In genomic region chr1:30194046-30194619, GRCh38 we compare ENCODE assay signal across 18 cellular contexts.
DNase-seq lines count a peak whose midpoint lies in the region; ATAC-seq and TF ChIP-seq lines count a peak whose summit lies in the region.
"Had no signal": no experiment of that assay in that cellular context is flagged by ENCODE, and none has a peak within 500 bp of the region (broad histone marks: within the 10 kb centered on the region; RNA-seq: fewer than 3 reads in every experiment).

No MANE protein-coding gene starts in this region.

- H3K4me1 Mint-ChIP-seq in effector memory CD8-positive, alpha-beta T cell (ENCODE audit: low read depth in 2 of 2), result peaks cover 33 to 52% of the 10 kb centered on the region in 2 donors
- H3K4me1 Mint-ChIP-seq in neural progenitor cell, result no peaks in the 10 kb centered on the region
- H3K4me1 Mint-ChIP-seq in stimulated activated naive CD8-positive, alpha-beta T cell treated with anti-CD3 and anti-CD28 coated beads, Interleukin-15, amount 100 ng/mL, for 72 hours, result peaks cover 9% of the 10 kb centered on the region
- H3K4me1 Mint-ChIP-seq: B cell, IgD-negative memory B cell had no signal

- no peak overlapping the region for H3K4me2 ChIP-seq in neural progenitor cell

- H3K27ac Mint-ChIP-seq in effector memory CD8-positive, alpha-beta T cell, result peak overlapping the region; percentile 38 to 46
- peak overlapping the region; percentile 57 for H3K27ac Mint-ChIP-seq in neural progenitor cell
- H3K27ac Mint-ChIP-seq in stimulated activated naive CD8-positive, alpha-beta T cell treated with anti-CD3 and anti-CD28 coated beads, Interleukin-15, amount 100 ng/mL, for 72 hours, result peak overlapping the region in 1 of 2 donors; percentile 55
- H3K27ac Mint-ChIP-seq: B cell; CD4-positive, alpha-beta T cell; IgD-negative memory B cell had no signal

- H3K27me3 ChIP-seq in neural progenitor cell, result no peaks in the 10 kb centered on the region

- no peaks in the 10 kb centered on the region for H3K4me1 ChIP-seq in neural progenitor cell

- H3K9ac ChIP-seq in neural progenitor cell, result no peak overlapping the region

- no peak overlapping the region for H2AFZ ChIP-seq in neural progenitor cell (replicated peaks)

- H3F3A ChIP-seq in neural progenitor cell (ENCODE audit: low read depth), result no peaks in the 10 kb centered on the region

- H3K9me3 Mint-ChIP-seq in effector memory CD8-positive, alpha-beta T cell, result no peaks in the 10 kb centered on the region
- no peaks in the 10 kb centered on the region for H3K9me3 Mint-ChIP-seq in neural progenitor cell
- H3K9me3 Mint-ChIP-seq in stimulated activated naive CD8-positive, alpha-beta T cell treated with anti-CD3 and anti-CD28 coated beads, Interleukin-15, amount 100 ng/mL, for 72 hours, result no peaks in the 10 kb centered on the region
- H3K9me3 Mint-ChIP-seq: CD4-positive, alpha-beta T cell had no signal

- no peaks in the 10 kb centered on the region for H3K36me3 Mint-ChIP-seq in effector memory CD8-positive, alpha-beta T cell (ENCODE audit: insufficient read depth)
- H3K36me3 Mint-ChIP-seq in neural progenitor cell, result no peaks in the 10 kb centered on the region
- H3K36me3 Mint-ChIP-seq: IgD-negative memory B cell had no signal

- DNase-seq in activated CD8-positive, alpha-beta memory T cell treated with anti-CD3 and anti-CD28 coated beads for 24 hours, result peak; percentile 15
- no peak for DNase-seq in activated CD8-positive, alpha-beta memory T cell treated with anti-CD3 and anti-CD28 coated beads, Interleukin-2, amount 50 U/mL, for 48 hours
- DNase-seq in HT-29 (ENCODE audit: low spot score) (peak; percentile 15), neural progenitor cell (ENCODE audit: low spot score) (no peak), NK-92 (lab: John Stamatoyannopoulos, UW; ENCODE audit: unreplicated experiment) (no peak), caudate nucleus (lab: John Stamatoyannopoulos, UW) (no peak)
- DNase-seq in effector memory CD8-positive, alpha-beta T cell, result no peak
- no peak for DNase-seq in stimulated activated naive CD8-positive, alpha-beta T cell treated with anti-CD3 and anti-CD28 coated beads, Interleukin-15, amount 100 ng/mL, for 72 hours
- DNase-seq: 8988T; C1 segment of cervical spinal cord; CD4-positive, alpha-beta T cell; DMS153; DMS79 treated with DMSO at 0.1 percent for 48 hours; EL; HCEC 1CT had no signal

- H3K36me3 ChIP-seq in neural progenitor cell, result no peaks in the 10 kb centered on the region

- H3K27me3 Mint-ChIP-seq in effector memory CD8-positive, alpha-beta T cell, result peaks cover 0 to 23% of the 10 kb centered on the region in 2 donors
- H3K27me3 Mint-ChIP-seq in neural progenitor cell (ENCODE audit: insufficient read depth, low read depth), result peaks cover 11% of the 10 kb centered on the region
- peaks cover 34% of the 10 kb centered on the region for H3K27me3 Mint-ChIP-seq in stimulated activated naive CD8-positive, alpha-beta T cell treated with anti-CD3 and anti-CD28 coated beads, Interleukin-15, amount 100 ng/mL, for 72 hours

- H3K9me3 ChIP-seq in neural progenitor cell (ENCODE audit: low read depth), result no peaks in the 10 kb centered on the region

- no peak for TF ChIP-seq CTCF in neural progenitor cell (IDR thresholded peaks at IDR 0.05)

- H3K4me3 ChIP-seq in neural progenitor cell, result no peak overlapping the region

- no peaks in the 10 kb centered on the region for H3K79me2 ChIP-seq in neural progenitor cell (ENCODE audit: low read depth)

- H3K4me3 Mint-ChIP-seq in effector memory CD8-positive, alpha-beta T cell, result no peak overlapping the region
- H3K4me3 Mint-ChIP-seq in neural progenitor cell, result no peak overlapping the region
- no peak overlapping the region for H3K4me3 Mint-ChIP-seq in stimulated activated naive CD8-positive, alpha-beta T cell treated with anti-CD3 and anti-CD28 coated beads, Interleukin-15, amount 100 ng/mL, for 72 hours
- H3K4me3 Mint-ChIP-seq: B cell; CD4-positive, alpha-beta T cell; IgD-negative memory B cell had no signal

- no peaks in the 10 kb centered on the region for H4K20me1 ChIP-seq in neural progenitor cell (ENCODE audit: low read depth)

- no peak for ATAC-seq in effector memory CD8-positive, alpha-beta T cell (replicated peaks)
- no peak for ATAC-seq in stimulated activated naive CD8-positive, alpha-beta T cell treated with anti-CD3 and anti-CD28 coated beads, Interleukin-15, amount 100 ng/mL, for 72 hours

- no peak overlapping the region for H3K27ac ChIP-seq in neural progenitor cell
- no peak overlapping the region for H3K27ac ChIP-seq in caudate nucleus (ENCODE audit: low read depth, low read length)
- H3K27ac ChIP-seq: HL-60 had no signal

Comparison
In these comparisons a context has a peak if more than half of its experiments do, and no peak if none do; other contexts are left out.
1. DNase-seq: peak in activated CD8-positive, alpha-beta memory T cell treated with anti-CD3 and anti-CD28 coated beads for 24 hours (single experiment) and HT-29 (single experiment); none in activated CD8-positive, alpha-beta memory T cell treated with anti-CD3 and anti-CD28 coated beads, Interleukin-2, amount 50 U/mL, for 48 hours (single experiment), effector memory CD8-positive, alpha-beta T cell (0 of 3), neural progenitor cell (single experiment), NK-92 (single experiment), stimulated activated naive CD8-positive, alpha-beta T cell treated with anti-CD3 and anti-CD28 coated beads, Interleukin-15, amount 100 ng/mL, for 72 hours (0 of 2) and caudate nucleus (0 of 61).